ENCODE assay signal across 16 cellular contexts in genomic region chr14:95222870-95223398, GRCh38.
DNase-seq lines count a peak whose midpoint lies in the region; ATAC-seq and TF ChIP-seq lines count a peak whose summit lies in the region.
"Had no signal": no experiment of that assay in that cellular context is flagged by ENCODE, and none has a peak within 500 bp of the region (broad histone marks: within the 10 kb centered on the region; RNA-seq: fewer than 3 reads in every experiment).

No MANE protein-coding gene starts in this region.

- H3K36me3 ChIP-seq in adipocyte (ENCODE audit: control insufficient read depth, insufficient read depth, low read length, severe bottlenecking), result peaks cover 8% of the 10 kb centered on the region
- no peaks in the 10 kb centered on the region for H3K36me3 ChIP-seq in GM23338 (ENCODE audit: insufficient read depth)

- CTCF ChIA-PET in AG04449 (lab: Yijun Ruan, JAX), result interaction anchor here (2.2 kb wide), 1 partner anchor 8 kb away, joined by 5 read pairs; no protein-coding TSS in a partner anchor
- CTCF ChIA-PET in activated naive CD4-positive, alpha-beta T cell treated with anti-CD3 and anti-CD28 coated beads for 36 hours (lab: Charles Lee), result interaction anchor here (0.8 kb wide), 1 partner anchor 139 kb away, joined by 3 read pairs; no protein-coding TSS in a partner anchor

- no peak overlapping the region for H3K9ac ChIP-seq in adipocyte (ENCODE audit: low read length)

- peaks cover 23% of the 10 kb centered on the region for H3K4me1 ChIP-seq in adipocyte (ENCODE audit: control insufficient read depth, insufficient read depth, low read length)
- peaks cover 34% of the 10 kb centered on the region for H3K4me1 ChIP-seq in GM23338 (ENCODE audit: insufficient read depth)
- H3K4me1 ChIP-seq: spleen, testis had no signal

- intact Hi-C loops in activated naive CD4-positive, alpha-beta T cell treated with anti-CD3 and anti-CD28 coated beads for 36 hours (cut with micrococcal nuclease), result no loop called here

- no peaks in the 10 kb centered on the region for H3K9me3 Mint-ChIP-seq in activated naive CD4-positive, alpha-beta T cell treated with anti-CD3 and anti-CD28 coated beads for 36 hours
- no peaks in the 10 kb centered on the region for H3K9me3 Mint-ChIP-seq in GM23338
- H3K9me3 Mint-ChIP-seq: T-helper 1 cell treated with Interleukin-12 subunit alpha and Interleukin-12 subunit beta and Interleukin-4 antibody, amounts not matched to agents 30 μg/mL and 1 μg/mL, for 36 hours had no signal

- no peak overlapping the region for H3K4me2 ChIP-seq in GM23338

- no peak overlapping the region for H3K27ac ChIP-seq in GM23338 (ENCODE audit: low read depth)

- H3F3A ChIP-seq in GM23338 (replicated peaks; ENCODE audit: low read depth), result no peaks in the 10 kb centered on the region

- DNase-seq in AG04449 (ENCODE audit: low read depth, low spot score) (peak; percentile 14), adipocyte (ENCODE audit: low read depth) (peak; percentile 27), fibroblast of the conjunctiva (ENCODE audit: low read depth) (peak; percentile 51), midbrain (lab: John Stamatoyannopoulos, UW) (peak; percentile 26), GM23338 (ENCODE audit: low spot score) (no peak), SW 1271 (lab: John Stamatoyannopoulos, UW) (no peak)
- no peak for DNase-seq in activated naive CD4-positive, alpha-beta T cell treated with anti-CD3 and anti-CD28 coated beads for 36 hours
- DNase-seq: activated CD4-positive, alpha-beta T cell treated with anti-CD3 and anti-CD28 coated beads for 1 hour; amniotic stem cell; NCI-H1092; NCI-H446; spleen; testis had no signal

- no peaks in the 10 kb centered on the region for H4K20me1 ChIP-seq in GM23338 (replicated peaks; ENCODE audit: insufficient read depth)

- no peaks in the 10 kb centered on the region for H3K9me3 ChIP-seq in adipocyte (ENCODE audit: control insufficient read depth, low read length)
- H3K9me3 ChIP-seq: spleen, testis had no signal

- H3K27me3 ChIP-seq in adipocyte (replicated peaks; ENCODE audit: control insufficient read depth, insufficient read depth, low read length) (no peaks in the 10 kb centered on the region), GM23338 (ENCODE audit: insufficient read depth) (no peaks in the 10 kb centered on the region)
- H3K27me3 ChIP-seq: spleen, testis had no signal

- no peak overlapping the region for H3K27ac Mint-ChIP-seq in activated naive CD4-positive, alpha-beta T cell treated with anti-CD3 and anti-CD28 coated beads for 36 hours
- no peak overlapping the region for H3K27ac Mint-ChIP-seq in GM23338
- H3K27ac Mint-ChIP-seq: T-helper 1 cell treated with Interleukin-12 subunit alpha and Interleukin-12 subunit beta and Interleukin-4 antibody, amounts not matched to agents 30 μg/mL and 1 μg/mL, for 36 hours had no signal

- H3K36me3 Mint-ChIP-seq in activated naive CD4-positive, alpha-beta T cell treated with anti-CD3 and anti-CD28 coated beads for 36 hours (ENCODE audit: low read depth), result no peaks in the 10 kb centered on the region
- H3K36me3 Mint-ChIP-seq in GM23338 (ENCODE audit: low read depth), result no peaks in the 10 kb centered on the region

- H3K9me2 ChIP-seq in GM23338 (ENCODE audit: insufficient read depth), result no peaks in the 10 kb centered on the region

- POLR2A ChIA-PET in AG04449 (lab: Yijun Ruan, JAX), result no interaction called here

- no peak for ATAC-seq in GM23338
- ATAC-seq in HG02870 (IDR thresholded peaks at IDR 0.05; ENCODE audit: unreplicated experiment), result no peak
- ATAC-seq: Panc1 had no signal

- no peaks in the 10 kb centered on the region for H3K79me2 ChIP-seq in GM23338 (replicated peaks; ENCODE audit: insufficient read depth)

- TF ChIP-seq CTCF in AG04449 (IDR thresholded peaks at IDR 0.05; ENCODE audit: insufficient read depth, low read length, missing control alignments) (no peak), GM23338 (conservative IDR thresholded peaks at IDR 0.05; ENCODE audit: low read depth in 2 of 2) (no peak)

- no peak overlapping the region for H2AFZ ChIP-seq in GM23338

- no peaks in the 10 kb centered on the region for H3K27me3 Mint-ChIP-seq in activated naive CD4-positive, alpha-beta T cell treated with anti-CD3 and anti-CD28 coated beads for 36 hours (ENCODE audit: low read depth)
- peaks cover 11% of the 10 kb centered on the region for H3K27me3 Mint-ChIP-seq in GM23338 (ENCODE audit: insufficient read depth, low read depth, poor library complexity)

- H3K4me3 Mint-ChIP-seq in activated naive CD4-positive, alpha-beta T cell treated with anti-CD3 and anti-CD28 coated beads for 36 hours, result no peak overlapping the region
- no peak overlapping the region for H3K4me3 Mint-ChIP-seq in GM23338
- H3K4me3 Mint-ChIP-seq: T-helper 1 cell treated with Interleukin-12 subunit alpha and Interleukin-12 subunit beta and Interleukin-4 antibody, amounts not matched to agents 30 μg/mL and 1 μg/mL, for 36 hours had no signal

- H3K4me3 ChIP-seq in AG04449 (ENCODE audit: low read depth, low read length) (no peak overlapping the region), adipocyte (ENCODE audit: low read length) (no peak overlapping the region), GM23338 (no peak overlapping the region)
- H3K4me3 ChIP-seq: spleen, testis had no signal

- no peaks in the 10 kb centered on the region for H3K4me1 Mint-ChIP-seq in activated naive CD4-positive, alpha-beta T cell treated with anti-CD3 and anti-CD28 coated beads for 36 hours (ENCODE audit: low read depth)
- peaks cover 56% of the 10 kb centered on the region for H3K4me1 Mint-ChIP-seq in GM23338

TF ChIP-seq in GM23338, 12 proteins besides CTCF, POLR2A, EP300 and RAD21 (continues in another document):
- TF ChIP-seq JUNB (IDR thresholded peaks at IDR 0.05; ENCODE audit: unreplicated experiment) (no peak), EZH2 (IDR thresholded peaks at IDR 0.05; ENCODE audit: low read depth, unreplicated experiment) (no peak), POLR2AphosphoS5 (IDR thresholded peaks at IDR 0.05; ENCODE audit: low read depth) (no peak), ZNF331 (CRISPR knock-in tag; IDR thresholded peaks at IDR 0.05; ENCODE audit: low read depth) (no peak), ZNF462 (CRISPR knock-in tag; IDR thresholded peaks at IDR 0.05) (no peak), EZH2phosphoT487 (IDR thresholded peaks at IDR 0.05; ENCODE audit: unreplicated experiment) (no peak), STAT1 (IDR thresholded peaks at IDR 0.05; ENCODE audit: unreplicated experiment) (no peak)

Comparison
In these comparisons a context has a peak if more than half of its experiments do, and no peak if none do; other contexts are left out.
1. DNase-seq: peak in AG04449 (single experiment), adipocyte (single experiment), fibroblast of the conjunctiva (single experiment) and midbrain (single experiment); none in activated naive CD4-positive, alpha-beta T cell treated with anti-CD3 and anti-CD28 coated beads for 36 hours (single experiment), GM23338 (single experiment) and SW 1271 (0 of 2).